Comparison of ENCODE assay signal across 29 cellular contexts in genomic region chr18:54973046-54973445, GRCh38. TPM values are rescaled to one million over a fixed set of nuclear protein-coding genes. Genes with fewer than 3 reads are reported as not detected.
"Had no signal": no experiment of that assay in that cellular context is flagged by ENCODE, and none has a peak within 500 bp of the region (broad histone marks: within the 10 kb centered on the region; RNA-seq: fewer than 3 reads in every experiment).

No MANE protein-coding gene starts in this region.

- H3K4me3 ChIP-seq: cardiac muscle cell, colonic mucosa, dorsolateral prefrontal cortex, heart right ventricle, left ventricle myocardium inferior, lung, pancreas, prostate gland, skin epidermis, thoracic aorta had no signal

- H3K9me3 ChIP-seq: colonic mucosa, neutrophil, pancreas, prostate gland, thoracic aorta had no signal

- H3K36me3 ChIP-seq: cardiac muscle cell, colonic mucosa, heart right ventricle, left ventricle myocardium inferior, neutrophil, pancreas, prostate gland, thoracic aorta had no signal

- DNase-seq: activated B cell treated with CpG ODN at 0.5 μM for 24 hours; activated CD4-positive, alpha-beta T cell treated with anti-CD3 and anti-CD28 coated beads, Interleukin-2, amount 50 U/mL, for 1 hour; activated CD8-positive, alpha-beta memory T cell treated with anti-CD3 and anti-CD28 coated beads, Interleukin-2, amount 10 ng/mL, durations not matched to agents 7 days and 5 days; activated CD8-positive, alpha-beta T cell treated with anti-CD3 and anti-CD28 coated beads, Interleukin-2, amount 10 ng/mL, durations not matched to agents 7 days and 5 days; activated naive CD8-positive, alpha-beta T cell treated with anti-CD3 and anti-CD28 coated beads, Interleukin-2, amount 50 U/mL, for 24 hours; activated T-cell treated with anti-CD3 and anti-CD28 coated beads, Interleukin-2, amount 50 U/mL, for 48 hours; cerebellar nuclear complex; colonic mucosa; dorsolateral prefrontal cortex; effector memory CD4-positive, alpha-beta T cell; erythroblast; foreskin keratinocyte; heart right ventricle; left ventricle myocardium inferior; naive B cell; nephron progenitor cell; pancreas; retina; stimulated activated CD4-positive, alpha-beta T cell treated with anti-CD3 and anti-CD28 coated beads, Interleukin-4, amount 100 ng/mL, for 24 hours; T-helper 17 cell had no signal

- H3K4me1 ChIP-seq: colonic mucosa, heart right ventricle, left ventricle myocardium inferior, pancreas, prostate gland had no signal

- ATAC-seq: activated CD8-positive, alpha-beta memory T cell treated with anti-CD3 and anti-CD28 coated beads, Interleukin-2, amount 10 ng/mL, durations not matched to agents 7 days and 5 days; activated CD8-positive, alpha-beta T cell treated with anti-CD3 and anti-CD28 coated beads, Interleukin-2, amount 10 ng/mL, durations not matched to agents 7 days and 5 days; activated naive CD8-positive, alpha-beta T cell treated with anti-CD3 and anti-CD28 coated beads, Interleukin-2, amount 50 U/mL, for 24 hours; foreskin keratinocyte; heart right ventricle; pancreas; sciatic nerve; stimulated activated effector memory CD8-positive, alpha-beta T cell treated with anti-CD3 and anti-CD28 coated beads, Interleukin-12 subunit alpha, Interleukin-12 subunit beta, amount 100 ng/mL, for 72 hours; T-helper 17 cell had no signal

- H3K27me3 ChIP-seq: cardiac muscle cell, colonic mucosa, dorsolateral prefrontal cortex, foreskin keratinocyte, heart right ventricle, neutrophil, pancreas had no signal

- H3K27ac ChIP-seq: cardiac muscle cell, colonic mucosa, dorsolateral prefrontal cortex, foreskin keratinocyte, heart right ventricle, left ventricle myocardium inferior, neutrophil, pancreas, prostate gland, skin epidermis, thoracic aorta had no signal

RNA-seq across cellular contexts. Expression of gene CCDC68, which starts 13.8 kb away (rescaled TPM):
- total RNA-seq: activated CD8-positive, alpha-beta memory T cell treated with anti-CD3 and anti-CD28 coated beads, Interleukin-2, amount 10 ng/mL, durations not matched to agents 7 days and 5 days; activated CD8-positive, alpha-beta T cell treated with anti-CD3 and anti-CD28 coated beads, Interleukin-2, amount 10 ng/mL, durations not matched to agents 7 days and 5 days; activated T-helper 2 cell treated with anti-CD3 and anti-CD28 coated beads, Interferon-gamma antibody, Interleukin-2, Interleukin-4, amounts not matched to agents 10 μg/mL and 5 μg/mL and 100 μg/mL, durations not matched to agents 14 hours and 24 hours and 36 hours; T-helper 17 cell had no signal
